Comparison of ENCODE assay signal across 8 cellular contexts in the genomic region with DNA sequence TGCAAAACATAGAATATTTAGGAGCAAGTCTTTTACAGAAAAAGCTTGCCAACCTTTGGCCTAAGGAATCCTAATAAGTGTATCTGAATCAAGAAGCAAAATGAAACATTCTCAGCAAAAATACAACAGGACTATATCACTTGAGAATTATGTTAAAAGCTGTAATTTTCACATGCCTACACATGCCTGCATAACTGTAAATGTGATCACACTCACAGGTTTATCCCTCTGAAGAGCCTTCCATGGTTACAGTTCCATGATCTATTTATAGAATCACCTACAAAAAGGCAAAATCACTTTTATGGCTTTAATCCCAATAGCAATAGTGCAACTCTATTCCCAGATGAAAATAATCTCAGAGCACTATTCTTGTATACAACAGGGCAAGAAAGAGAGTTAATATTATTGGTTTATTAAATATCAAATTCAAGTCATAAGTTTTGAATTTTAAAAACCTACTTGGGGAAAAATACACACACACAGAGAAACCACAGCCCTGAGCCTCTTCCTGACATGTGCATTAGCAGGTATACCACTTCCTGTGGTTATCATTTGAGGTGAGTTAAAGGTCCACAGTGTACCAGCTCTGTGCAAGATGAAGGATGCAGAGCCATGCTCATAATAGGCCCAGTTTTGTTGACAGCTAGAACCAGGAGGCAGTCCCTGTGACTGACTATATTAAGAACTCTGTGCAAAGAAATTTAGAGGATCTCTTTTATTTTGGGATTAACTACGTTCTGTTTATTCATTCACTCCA.
DNase-seq lines count a peak whose midpoint lies in the region; ATAC-seq and TF ChIP-seq lines count a peak whose summit lies in the region.

No MANE protein-coding gene starts in this region.

- H3K36me3 Mint-ChIP-seq in CD14-positive monocyte (no peaks in the 10 kb centered on the region), neural progenitor cell (no peaks in the 10 kb centered on the region)

- TF ChIP-seq CTCF in CD14-positive monocyte (IDR thresholded peaks at IDR 0.05) (no peak), neural progenitor cell (IDR thresholded peaks at IDR 0.05) (no peak), esophagus squamous epithelium (IDR thresholded peaks at IDR 0.05) (no peak)

- ATAC-seq in GM19395 (IDR thresholded peaks at IDR 0.05; ENCODE audit: unreplicated experiment) (peak; percentile 99), HG03108 (IDR thresholded peaks at IDR 0.05; ENCODE audit: unreplicated experiment) (peak; percentile 100), left colon (peak; percentile 38)

- H3F3A ChIP-seq in neural progenitor cell (ENCODE audit: low read depth) = no peaks in the 10 kb centered on the region

- H3K4me1 Mint-ChIP-seq in CD14-positive monocyte (peaks cover 5% of the 10 kb centered on the region), neural progenitor cell (peaks cover 48% of the 10 kb centered on the region)

- H3K4me3 Mint-ChIP-seq in CD14-positive monocyte = no peak overlapping the region
- no peak overlapping the region for H3K4me3 Mint-ChIP-seq in neural progenitor cell

- no peak overlapping the region for H3K9ac ChIP-seq in neural progenitor cell

- H4K20me1 ChIP-seq in neural progenitor cell (ENCODE audit: low read depth) = no peaks in the 10 kb centered on the region

- H3K4me1 ChIP-seq in neural progenitor cell (peaks cover 12% of the 10 kb centered on the region), esophagus squamous epithelium (peaks cover 0 to 70% (median 40%) of the 10 kb centered on the region in 3 donors)

- H3K9me3 Mint-ChIP-seq in CD14-positive monocyte = peaks cover 0 to 3% (median 0%) of the 10 kb centered on the region in 7 donors
- no peaks in the 10 kb centered on the region for H3K9me3 Mint-ChIP-seq in neural progenitor cell

- no peaks in the 10 kb centered on the region for H3K79me2 ChIP-seq in neural progenitor cell (ENCODE audit: low read depth)

- H3K27me3 Mint-ChIP-seq in CD14-positive monocyte (ENCODE audit: low read depth in 3 of 3) (peaks cover 0 to 2% (median 0%) of the 10 kb centered on the region in 3 donors), neural progenitor cell (ENCODE audit: insufficient read depth, low read depth) (peaks cover 6% of the 10 kb centered on the region)

- TF ChIP-seq POLR2A in esophagus squamous epithelium (IDR thresholded peaks at IDR 0.05) = no peak

- H3K27ac ChIP-seq in neural progenitor cell (no peak overlapping the region), esophagus squamous epithelium (peak overlapping the region in 1 of 4 donors; percentile 31)

- H3K36me3 ChIP-seq in neural progenitor cell = no peaks in the 10 kb centered on the region
- H3K36me3 ChIP-seq in esophagus squamous epithelium = no peaks in the 10 kb centered on the region

- no peak overlapping the region for H2AFZ ChIP-seq in neural progenitor cell (replicated peaks)

- H3K27ac Mint-ChIP-seq in CD14-positive monocyte (peak overlapping the region in 1 of 7 donors; percentile 66), neural progenitor cell (no peak overlapping the region)

- peak; percentile 31 for DNase-seq in activated CD4-positive, alpha-beta T cell treated with anti-CD3 and anti-CD28 coated beads, Interleukin-2, amount 50 U/mL, for 1 hour
- DNase-seq in left colon (no peak), CD14-positive monocyte (ENCODE audit: low spot score) (no peak), GM19238 (ENCODE audit: insufficient read length, low spot score) (no peak), neural progenitor cell (ENCODE audit: low spot score) (no peak), esophagus squamous epithelium (lab: John Stamatoyannopoulos, UW) (no peak)

- intact Hi-C loops in left colon (cut with DNase I, micrococcal nuclease) = no loop called here
- intact Hi-C loops in CD14-positive monocyte (cut with micrococcal nuclease) = no loop called here
- intact Hi-C loops in esophagus squamous epithelium (cut with DNase I) = no loop called here

- no peaks in the 10 kb centered on the region for H3K27me3 ChIP-seq in neural progenitor cell
- no peaks in the 10 kb centered on the region for H3K27me3 ChIP-seq in esophagus squamous epithelium

- H3K4me3 ChIP-seq in neural progenitor cell = no peak overlapping the region
- no peak overlapping the region for H3K4me3 ChIP-seq in esophagus squamous epithelium

- WGBS in esophagus squamous epithelium, 2 donors = 45 to 53% methylated on average over 1 of the region's 1 CpG

- no peak overlapping the region for H3K4me2 ChIP-seq in neural progenitor cell

- H3K9me3 ChIP-seq in neural progenitor cell (ENCODE audit: low read depth) (no peaks in the 10 kb centered on the region), esophagus squamous epithelium (no peaks in the 10 kb centered on the region)

Comparison
In these comparisons a context has a peak if more than half of its experiments do, and no peak if none do; other contexts are left out.
1. ATAC-seq: peak in every context shown above with its lines; median percentile 100 in HG03108; 99 in GM19395; 38 in left colon.